Comparison of ENCODE assay signal across 1 cellular context in genomic region chr4:1346781-1347409, GRCh38.
TF ChIP-seq lines count a peak whose summit lies in the region.

Gene UVSSA, plus strand, starts transcription at chr4:1347208. Its CDS starts 884 bp downstream, at chr4:1348092.

TF ChIP-seq in HepG2, 621 proteins besides CTCF, POLR2A, EP300 and RAD21 (continued from another document and continues in another):
- TF ChIP-seq UBTF (CRISPR knock-in tag; IDR thresholded peaks at IDR 0.05) (no peak), ZNF510 (CRISPR knock-in tag; IDR thresholded peaks at IDR 0.05; ENCODE audit: low read depth) (no peak), ZNF260 (CRISPR knock-in tag; IDR thresholded peaks at IDR 0.05; ENCODE audit: borderline replicate concordance, low read depth) (no peak), RCOR2 (CRISPR knock-in tag; IDR thresholded peaks at IDR 0.05) (no peak), ATF7-NPFF (CRISPR knock-in tag; IDR thresholded peaks at IDR 0.05; ENCODE audit: low read depth) (no peak), ZNF335 (CRISPR knock-in tag; IDR thresholded peaks at IDR 0.05) (no peak), ZNF354B (CRISPR knock-in tag; IDR thresholded peaks at IDR 0.05) (no peak), MXD3 (CRISPR knock-in tag; IDR thresholded peaks at IDR 0.05) (no peak), HNF4A (CRISPR knock-in tag; IDR thresholded peaks at IDR 0.05) (no peak), NFATC3 (CRISPR knock-in tag; IDR thresholded peaks at IDR 0.05) (no peak), HCFC1 (IDR thresholded peaks at IDR 0.05; ENCODE audit: low read depth, low read length) (peak; percentile 45; the same call in 1 of the 2 replicates), ZNF580 (CRISPR knock-in tag; IDR thresholded peaks at IDR 0.05; ENCODE audit: borderline replicate concordance, low read depth) (peak; percentile 14; the same call in 1 of the 2 replicates), ZFP36L1 (CRISPR knock-in tag; IDR thresholded peaks at IDR 0.05) (no peak), ZNF276 (CRISPR knock-in tag; IDR thresholded peaks at IDR 0.05; ENCODE audit: low read depth) (no peak), IRX3 (CRISPR knock-in tag; IDR thresholded peaks at IDR 0.05; ENCODE audit: borderline replicate concordance, low read depth) (no peak), NFRKB (IDR thresholded peaks at IDR 0.05) (no peak), ZNF512B (CRISPR knock-in tag; IDR thresholded peaks at IDR 0.05; ENCODE audit: borderline replicate concordance) (no peak), TRAFD1 (CRISPR knock-in tag; IDR thresholded peaks at IDR 0.05; ENCODE audit: borderline replicate concordance) (no peak), ZNF749 (CRISPR knock-in tag; IDR thresholded peaks at IDR 0.05; ENCODE audit: borderline replicate concordance) (peak; percentile 47; the same call in 1 of the 2 replicates), CC2D1A (CRISPR knock-in tag; IDR thresholded peaks at IDR 0.05) (no peak), TAF15 (IDR thresholded peaks at IDR 0.05; ENCODE audit: low read depth, low read length, poor library complexity, severe bottlenecking) (no peak), ZNF597 (CRISPR knock-in tag; IDR thresholded peaks at IDR 0.05) (no peak), KAT8 (CRISPR knock-in tag; IDR thresholded peaks at IDR 0.05) (peak; percentile 59), ZNF691 (CRISPR knock-in tag; IDR thresholded peaks at IDR 0.05; ENCODE audit: borderline replicate concordance, low read depth) (no peak), LBX2 (CRISPR knock-in tag; IDR thresholded peaks at IDR 0.05; ENCODE audit: borderline replicate concordance) (no peak), ZNF33A (CRISPR knock-in tag; IDR thresholded peaks at IDR 0.05; ENCODE audit: borderline replicate concordance) (no peak), TMF1 (CRISPR knock-in tag; IDR thresholded peaks at IDR 0.05; ENCODE audit: low read depth) (no peak), ZNF572 (CRISPR knock-in tag; IDR thresholded peaks at IDR 0.05) (no peak), HNRNPUL1 (IDR thresholded peaks at IDR 0.05; ENCODE audit: low read depth, low read length) (no peak), MIER3 (CRISPR knock-in tag; IDR thresholded peaks at IDR 0.05; ENCODE audit: borderline replicate concordance) (peak; percentile 78; the same call in 1 of the 2 replicates), ZNF703 (CRISPR knock-in tag; IDR thresholded peaks at IDR 0.05; ENCODE audit: borderline replicate concordance) (no peak), HNF4G (IDR thresholded peaks at IDR 0.05; ENCODE audit: borderline replicate concordance, low read depth, low read length) (no peak), HNF4G (CRISPR knock-in tag; IDR thresholded peaks at IDR 0.05; ENCODE audit: borderline replicate concordance, low read depth) (no peak), KDM1A (CRISPR knock-in tag; IDR thresholded peaks at IDR 0.05) (no peak), ZNF232 (CRISPR knock-in tag; IDR thresholded peaks at IDR 0.05; ENCODE audit: borderline replicate concordance) (no peak), SMAD3 (CRISPR knock-in tag; IDR thresholded peaks at IDR 0.05) (no peak), RELA (CRISPR knock-in tag; IDR thresholded peaks at IDR 0.05) (no peak), KLF16 (CRISPR knock-in tag; IDR thresholded peaks at IDR 0.05) (peak in 1 of 2 experiments; percentile 41; a peak in 1 of 4 replicates), USF2 (IDR thresholded peaks at IDR 0.05; ENCODE audit: low read depth, low read length) (peak; percentile 87), USF2 (CRISPR knock-in tag; IDR thresholded peaks at IDR 0.05; ENCODE audit: borderline replicate concordance) (peak; percentile 94; the same call in 1 of the 2 replicates), ZNF34 (CRISPR knock-in tag; IDR thresholded peaks at IDR 0.05; ENCODE audit: borderline replicate concordance) (no peak), GABPA (IDR thresholded peaks at IDR 0.05; ENCODE audit: low read depth, low read length) (no peak), GABPA (CRISPR knock-in tag; IDR thresholded peaks at IDR 0.05; ENCODE audit: low read depth) (peak; percentile 91), ZNF615 (CRISPR knock-in tag; IDR thresholded peaks at IDR 0.05; ENCODE audit: borderline replicate concordance) (no peak), ELF3 (CRISPR knock-in tag; IDR thresholded peaks at IDR 0.05) (no peak), ZBTB3 (CRISPR knock-in tag; IDR thresholded peaks at IDR 0.05; ENCODE audit: borderline replicate concordance, low read depth) (no peak), SNAPC5 (CRISPR knock-in tag; IDR thresholded peaks at IDR 0.05; ENCODE audit: borderline replicate concordance) (no peak), FOXO1 (CRISPR knock-in tag; IDR thresholded peaks at IDR 0.05) (no peak), ATF3 (CRISPR knock-in tag; IDR thresholded peaks at IDR 0.05) (peak; percentile 5; the same call in 1 of the 2 replicates), ZBTB38 (CRISPR knock-in tag; IDR thresholded peaks at IDR 0.05) (0 out of 2 replicates have a peak, but pooled peaks have one; percentile 22), ZNF704 (CRISPR knock-in tag; IDR thresholded peaks at IDR 0.05; ENCODE audit: borderline replicate concordance) (no peak), ZKSCAN1 (IDR thresholded peaks at IDR 0.05; ENCODE audit: low read length) (no peak), ZNF180 (CRISPR knock-in tag; IDR thresholded peaks at IDR 0.05; ENCODE audit: borderline replicate concordance, low read depth) (no peak), HMGA1 (CRISPR knock-in tag; conservative IDR thresholded peaks at IDR 0.05) (no peak), XRCC5 (optimal IDR thresholded peaks at IDR 0.05; ENCODE audit: low read length) (peak; percentile 31), MIXL1 (CRISPR knock-in tag; IDR thresholded peaks at IDR 0.05) (no peak)
